In genomic region chr7:117217121-117217520, GRCh38 we compare ENCODE assay signal across 18 cellular contexts.
A peak's percentile ranks its signal among the peaks of the same experiment; 100 is the strongest.
DNase-seq lines count a peak whose midpoint lies in the region; ATAC-seq and TF ChIP-seq lines count a peak whose summit lies in the region.
"Had no signal": no experiment of that assay in that cellular context is flagged by ENCODE, and none has a peak within 500 bp of the region (broad histone marks: within the 10 kb centered on the region; RNA-seq: fewer than 3 reads in every experiment).

No MANE protein-coding gene starts in this region.

- no peak overlapping the region for H3K4me3 Mint-ChIP-seq in brain
- H3K4me3 Mint-ChIP-seq in nephron progenitor cell: no peak overlapping the region
- no peak overlapping the region for H3K4me3 Mint-ChIP-seq in T-cell
- no peak overlapping the region for H3K4me3 Mint-ChIP-seq in T-helper 2 cell treated with Interferon-gamma antibody and Interleukin-4, amounts not matched to agents 5 μg/mL and 100 μg/mL, for 36 hours
- H3K4me3 Mint-ChIP-seq: CD4-positive, alpha-beta memory T cell had no signal

- H3K4ac ChIP-seq in IMR-90 (ENCODE audit: low read depth, low read length) (peak overlapping the region; percentile 56; the same call in 1 of the 2 replicates), mesenchymal stem cell (ENCODE audit: low read depth in 1 of 2, low read length in 2 of 2) (no peak overlapping the region)

- peak overlapping the region; percentile 88; the same call in 1 of the 2 replicates for H3K56ac ChIP-seq in IMR-90 (ENCODE audit: extremely low read depth, insufficient read depth, low read length)

- peak overlapping the region; percentile 61; the same call in 1 of the 2 replicates for H3K23ac ChIP-seq in IMR-90 (ENCODE audit: low read depth, low read length)
- no peak overlapping the region for H3K23ac ChIP-seq in mesenchymal stem cell (ENCODE audit: low read length in 2 of 2)

- H4K8ac ChIP-seq in IMR-90 (ENCODE audit: low read depth in 2 of 2, low read length in 2 of 2) (peak overlapping the region in 1 of 2 experiments; percentile 77; a peak in 2 of 4 replicates), mesenchymal stem cell (ENCODE audit: low read length) (no peak overlapping the region)

- TF ChIP-seq CTCF in AG04450 (IDR thresholded peaks at IDR 0.05; ENCODE audit: low read depth, low read length) (no peak), IMR-90 (conservative IDR thresholded peaks at IDR 0.05; ENCODE audit: low read depth, low read length) (no peak), brain (conservative IDR thresholded peaks at IDR 0.05) (no peak), nephron progenitor cell (IDR thresholded peaks at IDR 0.05) (no peak)

- dilution Hi-C loops in IMR-90 (cut with HindIII; ENCODE audit: low sequenced_read_pairs, unreplicated experiment): no loop called here

- TF ChIP-seq POLR2A in IMR-90 (IDR thresholded peaks at IDR 0.05; ENCODE audit: low read depth, low read length): no peak

- H3K14ac ChIP-seq in IMR-90 (replicated peaks; ENCODE audit: low read depth, low read length) (peak overlapping the region; percentile 26; the same call in 1 of the 2 replicates), mesenchymal stem cell (ENCODE audit: low read length in 2 of 2) (no peak overlapping the region)

- H3K4me1 ChIP-seq in IMR-90 (ENCODE audit: control insufficient read depth, insufficient read depth, low read length) (peaks cover 14% of the 10 kb centered on the region), mesenchymal stem cell (ENCODE audit: control insufficient read depth, insufficient read depth, low read depth, low read length) (peaks cover 5% of the 10 kb centered on the region)
- H3K4me1 ChIP-seq: Peyer's patch had no signal

- H4K5ac ChIP-seq in IMR-90 (ENCODE audit: low read depth, low read length): peak overlapping the region; percentile 79

- no peaks in the 10 kb centered on the region for H3K27me3 ChIP-seq in AG04450 (ENCODE audit: control insufficient read depth, insufficient read depth, low read length)
- H3K27me3 ChIP-seq in IMR-90 (ENCODE audit: control insufficient read depth, insufficient read depth, low read length): no peaks in the 10 kb centered on the region
- H3K27me3 ChIP-seq in mesenchymal stem cell (ENCODE audit: control insufficient read depth in 1 of 2, insufficient read depth in 1 of 2, low read length in 2 of 2): no peaks in the 10 kb centered on the region
- H3K27me3 ChIP-seq: Peyer's patch had no signal

- ATAC-seq in IMR-90 (ENCODE audit: low read depth): no peak
- no peak for ATAC-seq in T-cell (replicated peaks in 1 of 4)
- ATAC-seq: HepG2 had no signal

- H3K4me1 Mint-ChIP-seq in brain (peaks cover 12% of the 10 kb centered on the region), nephron progenitor cell (peaks cover 36% of the 10 kb centered on the region), T-cell (no peaks in the 10 kb centered on the region)
- no peaks in the 10 kb centered on the region for H3K4me1 Mint-ChIP-seq in T-helper 2 cell treated with Interferon-gamma antibody and Interleukin-4, amounts not matched to agents 5 μg/mL and 100 μg/mL, for 36 hours (ENCODE audit: low read depth)

- H3K27ac Mint-ChIP-seq in brain: peak overlapping the region in 3 of 5 experiments; percentile 29 to 54 (median 47)
- peak overlapping the region; percentile 55 for H3K27ac Mint-ChIP-seq in nephron progenitor cell
- H3K27ac Mint-ChIP-seq in T-cell: no peak overlapping the region
- no peak overlapping the region for H3K27ac Mint-ChIP-seq in T-helper 2 cell treated with Interferon-gamma antibody and Interleukin-4, amounts not matched to agents 5 μg/mL and 100 μg/mL, for 36 hours
- H3K27ac Mint-ChIP-seq: CD4-positive, alpha-beta memory T cell had no signal

- no peaks in the 10 kb centered on the region for H4K20me1 ChIP-seq in IMR-90 (ENCODE audit: insufficient read depth, low read length)

- peaks cover 5% of the 10 kb centered on the region; the same call in 1 of the 2 replicates for H3K36me3 ChIP-seq in IMR-90 (ENCODE audit: control insufficient read depth, insufficient read depth, low read length)
- peaks cover 8 to 22% of the 10 kb centered on the region in 2 experiments for H3K36me3 ChIP-seq in mesenchymal stem cell (ENCODE audit: control insufficient read depth in 1 of 2, insufficient read depth in 2 of 2, low read depth in 1 of 2, low read length in 2 of 2)

- H3K9me3 Mint-ChIP-seq in brain (no peaks in the 10 kb centered on the region), nephron progenitor cell (no peaks in the 10 kb centered on the region), T-cell (no peaks in the 10 kb centered on the region)
- H3K9me3 Mint-ChIP-seq in T-helper 2 cell treated with Interferon-gamma antibody and Interleukin-4, amounts not matched to agents 5 μg/mL and 100 μg/mL, for 36 hours: no peaks in the 10 kb centered on the region
- H3K9me3 Mint-ChIP-seq: CD4-positive, alpha-beta memory T cell had no signal

- H2AK5ac ChIP-seq in IMR-90 (ENCODE audit: low read depth, low read length): no peak overlapping the region
- no peak overlapping the region for H2AK5ac ChIP-seq in mesenchymal stem cell (ENCODE audit: low read length, severe bottlenecking)

- H3K9me3 ChIP-seq in AG04450 (ENCODE audit: control insufficient read depth, insufficient read depth, low read length) (no peaks in the 10 kb centered on the region), IMR-90 (ENCODE audit: control insufficient read depth, insufficient read depth, low read length) (no peaks in the 10 kb centered on the region), mesenchymal stem cell (ENCODE audit: control insufficient read depth, low read length) (no peaks in the 10 kb centered on the region)
- H3K9me3 ChIP-seq: Peyer's patch had no signal

- H3K18ac ChIP-seq in IMR-90 (ENCODE audit: low read depth, low read length) (peak overlapping the region; percentile 92), mesenchymal stem cell (ENCODE audit: low read depth in 1 of 2, low read length in 2 of 2) (no peak overlapping the region)

- H2AK9ac ChIP-seq in IMR-90 (replicated peaks; ENCODE audit: low read depth, low read length, poor library complexity): no peak overlapping the region

- H3K9ac ChIP-seq in IMR-90 (ENCODE audit: low read depth, low read length) (no peak overlapping the region), mesenchymal stem cell (ENCODE audit: low read length) (no peak overlapping the region)

- H2BK5ac ChIP-seq in IMR-90 (ENCODE audit: low read depth, low read length, poor library complexity, severe bottlenecking) (peak overlapping the region; percentile 94), mesenchymal stem cell (ENCODE audit: low read depth, low read length, poor library complexity, severe bottlenecking) (no peak overlapping the region)

- intact Hi-C loops in IMR-90 (cut with micrococcal nuclease): no loop called here

- H3K79me1 ChIP-seq in IMR-90 (ENCODE audit: low read depth in 1 of 2, low read length in 2 of 2) (no peaks in the 10 kb centered on the region), mesenchymal stem cell (replicated peaks; ENCODE audit: low read length, poor library complexity, severe bottlenecking) (peaks cover 1% of the 10 kb centered on the region)

- H2BK20ac ChIP-seq in IMR-90 (ENCODE audit: low read depth, low read length): peak overlapping the region; percentile 81

- H3K36me3 Mint-ChIP-seq in brain: peaks cover 73% of the 10 kb centered on the region
- H3K36me3 Mint-ChIP-seq in nephron progenitor cell (ENCODE audit: low read depth): no peaks in the 10 kb centered on the region
- H3K36me3 Mint-ChIP-seq in T-cell: peaks cover 4% of the 10 kb centered on the region
- H3K36me3 Mint-ChIP-seq in T-helper 2 cell treated with Interferon-gamma antibody and Interleukin-4, amounts not matched to agents 5 μg/mL and 100 μg/mL, for 36 hours (ENCODE audit: low read depth): no peaks in the 10 kb centered on the region

- H3K4me2 ChIP-seq in IMR-90 (ENCODE audit: low read depth, low read length) (peak overlapping the region; percentile 2; the same call in 1 of the 2 replicates), mesenchymal stem cell (ENCODE audit: low read length, poor library complexity, severe bottlenecking) (no peak overlapping the region)

- H3K4me3 ChIP-seq in AG04450 (ENCODE audit: low read depth, low read length) (no peak overlapping the region), IMR-90 (ENCODE audit: insufficient read depth, low read depth, low read length) (no peak overlapping the region), mesenchymal stem cell (ENCODE audit: insufficient read depth in 1 of 2, low read depth in 1 of 2, low read length in 2 of 2) (no peak overlapping the region)
- H3K4me3 ChIP-seq: Peyer's patch had no signal

- H2BK120ac ChIP-seq in IMR-90 (ENCODE audit: low read depth, low read length) (peak overlapping the region; percentile 96), mesenchymal stem cell (ENCODE audit: low read depth, low read length) (no peak overlapping the region)

- no peaks in the 10 kb centered on the region; the same call in none of the 2 replicates for H3K9me1 ChIP-seq in IMR-90 (ENCODE audit: insufficient read depth, low read length)

- CTCF ChIA-PET in AG04450 (lab: Charles Lee) (no interaction called here), IMR-90 (lab: Yijun Ruan, JAX) (no interaction called here), T-cell (lab: Charles Lee) (no interaction called here)

- no peak overlapping the region for H2BK12ac ChIP-seq in mesenchymal stem cell (ENCODE audit: low read length in 2 of 2)

- H2BK15ac ChIP-seq in IMR-90 (ENCODE audit: low read depth, low read length) (no peak overlapping the region), mesenchymal stem cell (ENCODE audit: low read depth, poor library complexity, severe bottlenecking) (no peak overlapping the region)

- in situ Hi-C loops in IMR-90 (cut with MboI; ENCODE audit: low sequenced_read_pairs): no loop called here

- no TSS peak for BruUV-seq in IMR-90 (replicated peaks; lab: Mats Ljungman, UMichigan)

- H3K27ac ChIP-seq in AG04450 (ENCODE audit: low read depth, low read length): peak overlapping the region; percentile 53
- peak overlapping the region; percentile 91; the same call in 1 of the 2 replicates for H3K27ac ChIP-seq in IMR-90 (ENCODE audit: insufficient read depth, low read length)
- no peak overlapping the region for H3K27ac ChIP-seq in mesenchymal stem cell (ENCODE audit: low read length, poor library complexity, severe bottlenecking)
- H3K27ac ChIP-seq: Peyer's patch had no signal

- whole genome bisulfite sequencing in IMR-90 (ENCODE audit: extremely low coverage in 2 of 2, insufficient read length in 1 of 2), 2 experiments: no CpG with 5 or more reads among the region's 2 CpGs
- WGBS in mesenchymal stem cell: 85% methylated on average over 2 of the region's 2 CpGs

- H2AFZ ChIP-seq in IMR-90 (replicated peaks; ENCODE audit: low read length, poor library complexity) (no peak overlapping the region), mesenchymal stem cell (ENCODE audit: low read depth, low read length) (no peak overlapping the region)

- no peaks in the 10 kb centered on the region for H3K27me3 Mint-ChIP-seq in brain
- no peaks in the 10 kb centered on the region for H3K27me3 Mint-ChIP-seq in nephron progenitor cell (ENCODE audit: low read depth, poor library complexity)
- H3K27me3 Mint-ChIP-seq in T-cell: no peaks in the 10 kb centered on the region
- H3K27me3 Mint-ChIP-seq in T-helper 2 cell treated with Interferon-gamma antibody and Interleukin-4, amounts not matched to agents 5 μg/mL and 100 μg/mL, for 36 hours (ENCODE audit: low read depth): no peaks in the 10 kb centered on the region
- H3K27me3 Mint-ChIP-seq: CD4-positive, alpha-beta memory T cell had no signal

- DNase-seq in AG04450 (ENCODE audit: low read depth, low spot score): no peak
- no peak for DNase-seq in IMR-90
- no peak for DNase-seq in nephron progenitor cell
- DNase-seq in NCI-H345 treated with DMSO at 0.1 percent for 48 hours (lab: John Stamatoyannopoulos, UW; ENCODE audit: unreplicated experiment): no peak
- DNase-seq in T-cell: no peak
- no peak for DNase-seq in T-helper 2 cell treated with Interferon-gamma antibody and Interleukin-4, amounts not matched to agents 5 μg/mL and 100 μg/mL, for 36 hours (ENCODE audit: low spot score)
- DNase-seq in mesenchymal stem cell: no peak
- DNase-seq: 8988T; Calu3; CD4-positive, alpha-beta memory T cell; KG1; NCI-H1105 treated with DMSO at 0.1 percent for 48 hours; NCI-H1694; NCI-H2081 treated with DMSO at 0.1 percent for 48 hours; NK-92 treated with Interleukin-12 subunit alpha and Interleukin-12 subunit beta, amount 100 ng/mL, for 24 hours; Peyer's patch had no signal

- H4K91ac ChIP-seq in IMR-90 (ENCODE audit: insufficient read depth, low read depth, low read length) (peak overlapping the region; percentile 89; the same call in 1 of the 2 replicates), mesenchymal stem cell (ENCODE audit: low read length) (no peak overlapping the region)

- TF ChIP-seq RAD21 in IMR-90 (IDR thresholded peaks at IDR 0.05; ENCODE audit: low read length): no peak

- POLR2A ChIA-PET in AG04450 (lab: Yijun Ruan, JAX) (no interaction called here), IMR-90 (lab: Charles Lee; ENCODE audit: unreplicated experiment) (no interaction called here), T-cell (lab: Charles Lee) (no interaction called here)

Comparison
In these comparisons a context has a peak if more than half of its experiments do, and no peak if none do; other contexts are left out.
1. H3K27ac Mint-ChIP-seq: peak in brain (3 of 5) and nephron progenitor cell (single experiment); none in T-cell (0 of 2) and T-helper 2 cell treated with Interferon-gamma antibody and Interleukin-4, amounts not matched to agents 5 μg/mL and 100 μg/mL, for 36 hours (single experiment).